In the genomic region with DNA sequence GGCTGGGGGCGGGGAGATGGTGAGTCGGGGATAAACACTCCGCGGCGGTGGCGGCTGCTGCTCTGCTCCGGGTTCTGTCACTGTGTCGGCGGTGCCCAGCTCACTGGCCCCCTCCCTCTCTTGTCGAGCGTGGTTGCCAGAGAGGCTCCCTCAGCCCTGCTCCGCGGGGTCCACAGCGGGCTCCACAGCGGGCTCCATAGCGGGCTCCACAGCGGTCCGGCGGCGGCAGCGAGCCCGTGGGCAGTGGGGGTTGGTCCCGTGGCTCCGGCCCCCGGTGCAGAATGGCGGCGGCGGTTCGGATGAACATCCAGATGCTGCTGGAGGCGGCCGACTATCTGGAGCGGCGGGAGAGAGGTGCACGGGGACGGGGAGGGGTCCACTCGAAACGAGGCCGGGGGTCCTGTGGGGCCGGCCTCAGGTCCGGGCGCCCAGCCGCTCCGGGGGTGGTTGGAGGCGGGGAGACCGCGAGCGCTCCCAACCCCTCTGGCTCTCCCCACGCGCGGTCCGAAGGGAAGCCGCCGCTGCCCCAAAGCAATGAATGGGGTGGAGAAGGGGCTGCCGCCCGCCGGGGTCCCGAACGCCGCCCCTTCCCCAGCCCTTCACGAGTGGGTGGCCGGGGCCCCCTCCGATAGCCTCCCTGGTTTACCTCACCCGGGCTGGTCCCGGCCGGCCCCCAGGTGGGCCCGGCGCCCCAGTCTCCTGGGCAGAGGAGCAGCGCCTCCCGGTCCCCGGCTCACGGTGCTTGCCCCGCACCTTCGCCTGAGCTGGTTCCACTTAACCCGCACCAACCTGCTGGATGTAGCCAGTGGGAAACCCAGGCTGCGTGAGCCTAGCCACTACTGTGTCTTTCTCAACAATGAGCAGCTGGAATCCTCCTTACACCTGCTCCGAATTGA, we compare ENCODE assay signal across 8 cellular contexts. TPM values are rescaled to one million over a fixed set of nuclear protein-coding genes. Genes with fewer than 3 reads are reported as not detected.
DNase-seq lines count a peak whose midpoint lies in the region; ATAC-seq, FAIRE-seq and TF ChIP-seq lines count a peak whose summit lies in the region.

A gene with protein sequence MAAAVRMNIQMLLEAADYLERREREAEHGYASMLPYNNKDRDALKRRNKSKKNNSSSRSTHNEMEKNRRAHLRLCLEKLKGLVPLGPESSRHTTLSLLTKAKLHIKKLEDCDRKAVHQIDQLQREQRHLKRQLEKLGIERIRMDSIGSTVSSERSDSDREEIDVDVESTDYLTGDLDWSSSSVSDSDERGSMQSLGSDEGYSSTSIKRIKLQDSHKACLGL (plus strand): TSS at position 60 of the 896 bp plus-strand sequence. CDS start 222 bp downstream, at position 282.

- H2AFZ ChIP-seq in endothelial cell of umbilical vein (ENCODE audit: low read depth, low read length), result peak within 1 kb of the TSS; percentile 47

- no peaks in the 10 kb centered on the region for H3K9me3 ChIP-seq in CD4-positive, alpha-beta T cell (ENCODE audit: control insufficient read depth, low read length)
- H3K9me3 ChIP-seq in endothelial cell of umbilical vein (replicated peaks; ENCODE audit: control insufficient read depth, insufficient read depth, low read length), result no peaks in the 10 kb centered on the region
- H3K9me3 ChIP-seq in muscle layer of colon (ENCODE audit: low read length), result no peaks in the 10 kb centered on the region

- POLR2A ChIA-PET in CD4-positive, alpha-beta T cell (lab: Charles Lee), result interaction anchor here (0.6 to 5.9 kb wide), 48 partner anchors 8 to 1153 kb away, joined by 3 to 219 read pairs (median 6); a partner anchor contains a TSS
- POLR2A ChIA-PET in endothelial cell of umbilical vein (lab: Charles Lee), result interaction anchor here (0.6 to 2.1 kb wide), 16 partner anchors 19 to 378 kb away, joined by 3 to 17 read pairs (median 6); a partner anchor contains a TSS

- no peaks in the 10 kb centered on the region for H3K9me1 ChIP-seq in endothelial cell of umbilical vein (replicated peaks; ENCODE audit: control insufficient read depth, extremely low read depth, insufficient read depth, low read length)

- peak within 1 kb of the TSS; percentile 95 for H3K9ac ChIP-seq in endothelial cell of umbilical vein (replicated peaks; ENCODE audit: extremely low read depth, insufficient read depth, low read length)
- H3K9ac ChIP-seq in muscle layer of colon (ENCODE audit: low read length), result peak within 1 kb of the TSS; percentile 62

- H3K27me3 Mint-ChIP-seq in CD4-positive, alpha-beta T cell, result no peaks in the 10 kb centered on the region
- H3K27me3 Mint-ChIP-seq in T-helper 1 cell treated with Interleukin-12 subunit alpha and Interleukin-12 subunit beta and Interleukin-4 antibody, amounts not matched to agents 30 μg/mL and 1 μg/mL, for 36 hours (ENCODE audit: low read depth), result no peaks in the 10 kb centered on the region

- peak within 1 kb of the TSS; percentile 91 for H3K4me2 ChIP-seq in endothelial cell of umbilical vein (ENCODE audit: insufficient read depth, low read length)

- H3K4me3 ChIP-seq in endothelial cell of umbilical vein (replicated peaks in 1 of 3; ENCODE audit: insufficient read depth in 1 of 3, low read depth in 1 of 3, low read length in 3 of 3) (peak within 1 kb of the TSS; percentile 62 to 93 (median 76)), muscle layer of colon (ENCODE audit: low read depth in 1 of 2, low read length in 2 of 2) (peak within 1 kb of the TSS; percentile 63 to 92)

- H3K79me2 ChIP-seq in endothelial cell of umbilical vein (ENCODE audit: control insufficient read depth, insufficient read depth, low read length), result peaks cover 13% of the 10 kb centered on the region

- peaks cover 52% of the 10 kb centered on the region for H3K36me3 Mint-ChIP-seq in CD4-positive, alpha-beta T cell (ENCODE audit: low read depth)
- peaks cover 30% of the 10 kb centered on the region for H3K36me3 Mint-ChIP-seq in T-helper 1 cell treated with Interleukin-12 subunit alpha and Interleukin-12 subunit beta and Interleukin-4 antibody, amounts not matched to agents 30 μg/mL and 1 μg/mL, for 36 hours (ENCODE audit: low read depth)

- H3K4me1 ChIP-seq in endothelial cell of umbilical vein (ENCODE audit: control insufficient read depth, extremely low read depth, insufficient read depth, low read length), result peaks cover 35% of the 10 kb centered on the region
- peaks cover 23% of the 10 kb centered on the region for H3K4me1 ChIP-seq in muscle layer of colon (ENCODE audit: insufficient read depth, low read length)

- peaks cover 33% of the 10 kb centered on the region for H3K4me1 Mint-ChIP-seq in CD4-positive, alpha-beta T cell (ENCODE audit: low read depth)
- peaks cover 31% of the 10 kb centered on the region for H3K4me1 Mint-ChIP-seq in T-helper 1 cell treated with Interleukin-12 subunit alpha and Interleukin-12 subunit beta and Interleukin-4 antibody, amounts not matched to agents 30 μg/mL and 1 μg/mL, for 36 hours (ENCODE audit: low read depth)

- DNase-seq in CD4-positive, alpha-beta T cell, result peak in 2 of 10 experiments; percentile 2 to 3
- DNase-seq in endothelial cell of umbilical vein (ENCODE audit: low read depth, low spot score) (no peak), HTR-8/SVneo (ENCODE audit: insufficient read length, low spot score) (no peak), NCI-H2196 (lab: John Stamatoyannopoulos, UW; ENCODE audit: unreplicated experiment) (no peak)

- peak within 1 kb of the TSS; percentile 87 for H3K27ac Mint-ChIP-seq in CD4-positive, alpha-beta T cell
- peak within 1 kb of the TSS; percentile 88 for H3K27ac Mint-ChIP-seq in T-helper 1 cell treated with Interleukin-12 subunit alpha and Interleukin-12 subunit beta and Interleukin-4 antibody, amounts not matched to agents 30 μg/mL and 1 μg/mL, for 36 hours

- TF ChIP-seq POLR2A in endothelial cell of umbilical vein (IDR thresholded peaks at IDR 0.05; ENCODE audit: low read depth, low read length), result peak; percentile 72

- intact Hi-C loops in CD4-positive, alpha-beta T cell (cut with DNase I, micrococcal nuclease), result loop anchor here (1.0 to 2.0 kb wide), 5 partner anchors 22 to 275 kb away; a partner anchor contains a TSS
- intact Hi-C loops in endothelial cell of umbilical vein (cut with micrococcal nuclease), result loop anchor here (2.0 to 10.0 kb wide), 3 partner anchors 20 to 378 kb away; a partner anchor contains a TSS

- CTCF ChIA-PET in CD4-positive, alpha-beta T cell (lab: Charles Lee), result interaction anchor here (0.8 to 5.0 kb wide), 9 partner anchors 14 to 276 kb away, joined by 3 to 55 read pairs (median 6); a partner anchor contains a TSS
- CTCF ChIA-PET in endothelial cell of umbilical vein (lab: Charles Lee), result interaction anchor here (0.6 to 9.2 kb wide), 16 partner anchors 18 to 293 kb away, joined by 3 to 104 read pairs (median 4); a partner anchor contains a TSS

- TF ChIP-seq CTCF in CD4-positive, alpha-beta T cell (IDR thresholded peaks at IDR 0.05), result no peak
- no peak for TF ChIP-seq CTCF in endothelial cell of umbilical vein (IDR thresholded peaks at IDR 0.05; ENCODE audit: extremely low read depth in 1 of 2, insufficient read depth in 1 of 2, low read depth in 1 of 2, low read length in 2 of 2)

- no peaks in the 10 kb centered on the region for H4K20me1 ChIP-seq in endothelial cell of umbilical vein (replicated peaks; ENCODE audit: control insufficient read depth, extremely low read depth, insufficient read depth, low read length)

- H3K27me3 ChIP-seq in CD4-positive, alpha-beta T cell (ENCODE audit: control insufficient read depth, insufficient read depth, low read length), result no peaks in the 10 kb centered on the region
- H3K27me3 ChIP-seq in endothelial cell of umbilical vein (ENCODE audit: control insufficient read depth in 2 of 2, insufficient read depth in 2 of 2, low read length in 2 of 2) (no peaks in the 10 kb centered on the region), muscle layer of colon (ENCODE audit: control insufficient read depth in 1 of 2, insufficient read depth in 2 of 2, low read length in 2 of 2) (no peaks in the 10 kb centered on the region)

- H3K4me3 Mint-ChIP-seq in CD4-positive, alpha-beta T cell, result peak within 1 kb of the TSS; percentile 89
- peak within 1 kb of the TSS; percentile 79 for H3K4me3 Mint-ChIP-seq in T-helper 1 cell treated with Interleukin-12 subunit alpha and Interleukin-12 subunit beta and Interleukin-4 antibody, amounts not matched to agents 30 μg/mL and 1 μg/mL, for 36 hours

- no TSS peak for BruUV-seq in endothelial cell of umbilical vein (replicated peaks; lab: Mats Ljungman, UMichigan)

- no peaks in the 10 kb centered on the region for H3K36me3 ChIP-seq in endothelial cell of umbilical vein (ENCODE audit: control insufficient read depth in 2 of 2, extremely low read depth in 1 of 2, insufficient read depth in 2 of 2, low read length in 2 of 2)
- peaks cover 9% of the 10 kb centered on the region for H3K36me3 ChIP-seq in muscle layer of colon (ENCODE audit: insufficient read depth, low read length)

- no peak for ATAC-seq in CD4-positive, alpha-beta T cell (ENCODE audit: poor library complexity)
- peak; percentile 4 for ATAC-seq in GM21717 (IDR thresholded peaks at IDR 0.05; ENCODE audit: unreplicated experiment)
- ATAC-seq in GM21529 (IDR thresholded peaks at IDR 0.05; ENCODE audit: unreplicated experiment), result no peak

- FAIRE-seq in endothelial cell of umbilical vein (lab: Jason Lieb, UNC) (no peak), HTR-8/SVneo (lab: Jason Lieb, UNC) (no peak)

- H3K9me3 Mint-ChIP-seq in CD4-positive, alpha-beta T cell, result no peaks in the 10 kb centered on the region
- H3K9me3 Mint-ChIP-seq in T-helper 1 cell treated with Interleukin-12 subunit alpha and Interleukin-12 subunit beta and Interleukin-4 antibody, amounts not matched to agents 30 μg/mL and 1 μg/mL, for 36 hours, result no peaks in the 10 kb centered on the region

- H3K27ac ChIP-seq in CD4-positive, alpha-beta T cell (ENCODE audit: low read depth, low read length), result peak within 1 kb of the TSS; percentile 94
- peak within 1 kb of the TSS; percentile 84 for H3K27ac ChIP-seq in endothelial cell of umbilical vein (ENCODE audit: insufficient read depth, low read depth, low read length)
- peak within 1 kb of the TSS; percentile 97 for H3K27ac ChIP-seq in muscle layer of colon (ENCODE audit: low read depth, low read length)

- dilution Hi-C loops in endothelial cell of umbilical vein (cut with MboI; ENCODE audit: extremely low pct_ligation_motif_present, low sequenced_read_pairs), result no loop called here

TF ChIP-seq in endothelial cell of umbilical vein, 7 proteins besides CTCF, POLR2A, EP300 and RAD21 (continues in another document):
- peak; percentile 74 for TF ChIP-seq POLR2AphosphoS5 (IDR thresholded peaks at IDR 0.05; ENCODE audit: insufficient read depth, low read depth, low read length)

RNA-seq across cellular contexts. Expression of the gene that starts here (rescaled TPM):
- 10 to 100 TPM; 43.5 to 45.3 TPM for total RNA-seq in CD4-positive, alpha-beta T cell
- total RNA-seq in endothelial cell of umbilical vein, result 10.6 and 11.7 TPM in 2 replicates
- 5.5 and 6.7 TPM in 2 replicates for polyA plus RNA-seq in endothelial cell of umbilical vein
- polyA plus RNA-seq in endothelial cell of umbilical vein (2011; cell fraction: cytosol; rRNA removed), result 5.2 and 5.8 TPM in 2 replicates
- 16.3 and 22.0 TPM in 2 replicates for polyA plus RNA-seq in endothelial cell of umbilical vein (2011; cell fraction: nucleus; rRNA removed)
- polyA plus RNA-seq in endothelial cell of umbilical vein (2012), result 6.6 and 6.7 TPM in 2 replicates
- polyA minus RNA-seq in endothelial cell of umbilical vein, result 8.2 and 11.4 TPM in 2 replicates
- 5.6 TPM for polyA minus RNA-seq in endothelial cell of umbilical vein (2011; cell fraction: cytosol; rRNA and poly(A)+ RNA removed)
- polyA minus RNA-seq in endothelial cell of umbilical vein (2011; cell fraction: nucleus; rRNA and poly(A)+ RNA removed), result 13.9 and 16.8 TPM in 2 replicates
